21 cellular contexts compared by ENCODE assay signal in the genomic region with DNA sequence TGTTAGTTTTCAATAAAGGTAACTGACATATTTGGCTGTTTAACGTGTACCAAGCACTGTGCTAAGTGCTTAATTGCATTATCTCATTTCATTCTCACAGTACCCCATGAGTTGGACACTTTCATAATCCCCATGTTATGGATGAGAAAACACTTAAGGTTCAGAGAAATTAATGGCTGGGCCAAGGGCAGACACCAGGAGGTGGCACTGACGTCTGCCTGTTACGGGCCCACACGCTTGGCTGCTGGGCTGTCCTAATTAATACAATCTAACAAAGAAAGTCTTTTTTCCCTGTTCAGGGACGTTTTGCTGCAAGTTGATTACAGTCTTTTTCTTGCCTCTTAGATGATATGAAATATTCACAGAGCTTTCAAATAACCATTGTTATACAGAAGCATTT. TPM values are rescaled to one million over a fixed set of nuclear protein-coding genes. Genes with fewer than 3 reads are reported as not detected.
"Had no signal": no experiment of that assay in that cellular context is flagged by ENCODE, and none has a peak within 500 bp of the region (broad histone marks: within the 10 kb centered on the region; RNA-seq: fewer than 3 reads in every experiment).

No MANE protein-coding gene starts in this region.

- H3K27ac ChIP-seq: gastroesophageal sphincter, parathyroid adenoma, psoas muscle, right atrium auricular region, thyroid gland, upper lobe of left lung, uterus had no signal

- H3K36me3 ChIP-seq: gastroesophageal sphincter, right atrium auricular region, thyroid gland, upper lobe of left lung, uterus had no signal

- DNase-seq: effector memory CD4-positive, alpha-beta T cell; left colon; mammary epithelial cell; natural killer cell; psoas muscle; small intestine; stimulated activated CD4-positive, alpha-beta T cell treated with anti-CD3 and anti-CD28 coated beads, Interleukin-12 subunit alpha, Interleukin-12 subunit beta, amount 100 ng/mL, for 4 hours; stimulated activated naive CD4-positive, alpha-beta T cell treated with Interleukin-2 at 50 U/mL for 16 hours; thyroid gland; upper lobe of left lung; uterus had no signal

- H3K9me3 ChIP-seq: psoas muscle, thyroid gland, uterus had no signal

- H3K27ac Mint-ChIP-seq: natural killer cell had no signal

- H3K9ac ChIP-seq: parathyroid adenoma had no signal

- H3K4me3 Mint-ChIP-seq: natural killer cell, neural crest cell had no signal

- H3K4me3 ChIP-seq: gastroesophageal sphincter, psoas muscle, right atrium auricular region, thyroid gland, upper lobe of left lung, uterus had no signal

- H3K79me2 ChIP-seq: parathyroid adenoma had no signal

- ATAC-seq: esophagus mucosa, gastroesophageal sphincter, left colon, natural killer cell, psoas muscle had no signal

- H3K4me1 ChIP-seq: gastroesophageal sphincter, parathyroid adenoma, psoas muscle, right atrium auricular region, thyroid gland, upper lobe of left lung, uterus had no signal

- H3K4me1 Mint-ChIP-seq: natural killer cell had no signal

- H2AFZ ChIP-seq: parathyroid adenoma had no signal

- H3K27me3 ChIP-seq: gastroesophageal sphincter, right atrium auricular region, thyroid gland, upper lobe of left lung, uterus had no signal

RNA-seq across cellular contexts. Expression of gene DYDC2, which starts 16.1 kb away (rescaled TPM):
- total RNA-seq: esophagus mucosa, fibroblast of villous mesenchyme, gastroesophageal sphincter, left colon, myocyte, natural killer cell, psoas muscle, right atrium auricular region, thyroid gland had no signal

RNA-seq across cellular contexts. Expression of gene DYDC1, which starts 16.1 kb away (rescaled TPM):
- total RNA-seq: esophagus mucosa, fibroblast of villous mesenchyme, gastroesophageal sphincter, kidney epithelial cell, left colon, lower leg skin, mammary epithelial cell, mucosa of gallbladder, myocyte, natural killer cell, neural crest cell, psoas muscle, right atrium auricular region, uterus had no signal
